18 cellular contexts compared by ENCODE assay signal in the genomic region with DNA sequence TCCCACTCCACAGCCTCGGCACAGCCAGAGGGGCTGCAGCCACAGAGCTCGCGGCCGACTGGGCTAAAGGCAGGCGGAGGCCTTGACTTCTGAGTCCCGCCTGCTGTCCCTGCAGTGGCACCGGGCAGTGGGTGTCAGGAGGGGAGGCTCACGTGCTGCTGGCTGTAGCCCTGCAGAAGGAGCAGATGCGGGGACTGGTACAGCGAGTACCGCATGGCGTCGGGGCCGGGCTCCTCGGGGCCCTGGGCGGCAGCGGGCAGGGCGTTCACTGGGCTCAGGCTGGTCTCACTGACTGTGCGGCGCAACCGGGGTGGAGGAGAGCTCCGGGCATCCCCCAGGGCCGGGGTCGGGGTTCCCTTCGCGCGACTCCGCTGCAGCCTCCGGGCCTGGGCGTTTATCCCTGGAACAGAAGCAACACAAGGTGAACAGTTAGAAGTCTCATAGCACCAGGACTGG. TPM values are rescaled to one million over a fixed set of nuclear protein-coding genes. Genes with fewer than 3 reads are reported as not detected.
"Had no signal": no experiment of that assay in that cellular context is flagged by ENCODE, and none has a peak within 500 bp of the region (broad histone marks: within the 10 kb centered on the region; RNA-seq: fewer than 3 reads in every experiment).

No MANE protein-coding gene starts in this region.

- DNase-seq: activated CD4-positive, alpha-beta T cell treated with anti-CD3 and anti-CD28 coated beads, Interleukin-2, amount 10 ng/mL, durations not matched to agents 24 days and 14 days; activated CD4-positive, CD25-positive, alpha-beta regulatory T cell; activated CD8-positive, alpha-beta T cell treated with anti-CD3 and anti-CD28 coated beads for 36 hours; activated naive CD4-positive, alpha-beta T cell treated with anti-CD3 and anti-CD28 coated beads, Interleukin-2, amount 50 U/mL, for 16 hours; activated T-cell treated with anti-CD3 and anti-CD28 coated beads, Interleukin-2, amount 50 U/mL, for 1 hour; effector CD4-positive, alpha-beta T cell; gastrocnemius medialis; left ventricle myocardium inferior; mesenchymal stem cell; naive thymus-derived CD8-positive, alpha-beta T cell; retina; stimulated activated CD4-positive, alpha-beta T cell treated with anti-CD3 and anti-CD28 coated beads, Interleukin-2, amount 100 ng/mL, for 24 hours; stomach; T-cell had no signal

- H3K4me1 Mint-ChIP-seq: activated CD4-positive, alpha-beta T cell treated with anti-CD3 and anti-CD28 coated beads, Interleukin-2, amount 10 ng/mL, durations not matched to agents 24 days and 14 days; activated T-helper 17 cell treated with anti-CD3 and anti-CD28 coated beads, Interleukin-2, amount 50 U/mL, for 72 hours; naive thymus-derived CD8-positive, alpha-beta T cell; T-cell had no signal

- ATAC-seq: activated CD8-positive, alpha-beta T cell treated with anti-CD3 and anti-CD28 coated beads for 36 hours; activated T-helper 17 cell treated with anti-CD3 and anti-CD28 coated beads, Interleukin-2, amount 50 U/mL, for 72 hours; esophagus mucosa; gastrocnemius medialis; naive thymus-derived CD8-positive, alpha-beta T cell; T-cell had no signal

- H3K27ac Mint-ChIP-seq: activated CD4-positive, alpha-beta T cell treated with anti-CD3 and anti-CD28 coated beads, Interleukin-2, amount 10 ng/mL, durations not matched to agents 24 days and 14 days; activated CD8-positive, alpha-beta T cell treated with anti-CD3 and anti-CD28 coated beads for 36 hours; activated T-helper 17 cell treated with anti-CD3 and anti-CD28 coated beads, Interleukin-2, amount 50 U/mL, for 72 hours; T-cell had no signal

- H3K9me3 Mint-ChIP-seq: activated CD4-positive, alpha-beta T cell treated with anti-CD3 and anti-CD28 coated beads, Interleukin-2, amount 10 ng/mL, durations not matched to agents 24 days and 14 days; activated CD8-positive, alpha-beta T cell treated with anti-CD3 and anti-CD28 coated beads for 36 hours; activated T-helper 17 cell treated with anti-CD3 and anti-CD28 coated beads, Interleukin-2, amount 50 U/mL, for 72 hours; naive thymus-derived CD8-positive, alpha-beta T cell; T-cell had no signal

- H3K4me3 Mint-ChIP-seq: activated CD4-positive, alpha-beta T cell treated with anti-CD3 and anti-CD28 coated beads, Interleukin-2, amount 10 ng/mL, durations not matched to agents 24 days and 14 days; activated CD8-positive, alpha-beta T cell treated with anti-CD3 and anti-CD28 coated beads for 36 hours; activated T-helper 17 cell treated with anti-CD3 and anti-CD28 coated beads, Interleukin-2, amount 50 U/mL, for 72 hours; naive thymus-derived CD8-positive, alpha-beta T cell; T-cell had no signal

- H3K27ac ChIP-seq: brain microvascular endothelial cell, gastrocnemius medialis, stomach, upper lobe of left lung had no signal

- H3K27me3 Mint-ChIP-seq: activated CD4-positive, alpha-beta T cell treated with anti-CD3 and anti-CD28 coated beads, Interleukin-2, amount 10 ng/mL, durations not matched to agents 24 days and 14 days; activated CD8-positive, alpha-beta T cell treated with anti-CD3 and anti-CD28 coated beads for 36 hours; naive thymus-derived CD8-positive, alpha-beta T cell; T-cell had no signal

RNA-seq across cellular contexts. Expression of a gene that starts 25.6 kb away (rescaled TPM):
- total RNA-seq: activated CD4-positive, alpha-beta T cell treated with anti-CD3 and anti-CD28 coated beads, Interleukin-2, amount 10 ng/mL, durations not matched to agents 24 days and 14 days; activated CD8-positive, alpha-beta T cell treated with anti-CD3 and anti-CD28 coated beads for 36 hours; activated T-helper 17 cell treated with anti-CD3 and anti-CD28 coated beads, Interleukin-2, amount 50 U/mL, for 72 hours; esophagus mucosa; naive thymus-derived CD8-positive, alpha-beta T cell; T-cell had no signal
